ENCODE assay signal across 9 cellular contexts in the genomic region with DNA sequence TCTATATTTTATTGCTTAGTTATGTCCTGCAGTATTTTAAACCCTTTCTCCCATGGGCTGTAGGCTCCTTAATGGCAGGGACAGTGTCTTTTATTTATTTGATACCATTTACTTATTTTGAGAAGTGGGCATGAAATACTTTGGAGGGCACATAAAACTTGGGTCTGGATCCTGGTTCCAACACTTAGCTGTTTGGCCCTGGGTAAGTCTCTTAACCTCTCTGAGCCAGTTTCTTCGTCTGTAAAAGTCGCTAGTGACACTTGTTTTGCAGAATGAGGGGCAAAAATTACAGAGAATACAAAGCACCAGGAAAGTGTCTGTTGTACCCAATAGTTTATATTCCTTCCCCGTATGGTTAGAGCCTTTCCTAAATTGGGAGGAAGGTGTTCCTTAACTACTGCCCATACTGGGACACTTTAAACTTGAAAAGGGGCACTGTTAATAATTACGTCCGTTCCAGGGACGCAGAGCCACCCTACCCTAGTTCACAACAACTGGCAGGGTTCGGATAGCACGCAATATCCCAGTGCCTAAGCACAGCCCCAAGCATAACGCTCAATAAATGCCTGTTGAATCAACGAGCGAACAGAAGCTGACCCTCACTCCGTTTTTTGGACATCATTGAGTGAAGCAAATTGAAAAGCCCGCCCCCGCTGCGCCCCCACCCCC. TPM values are rescaled to one million over a fixed set of nuclear protein-coding genes. Genes with fewer than 3 reads are reported as not detected.
DNase-seq lines count a peak whose midpoint lies in the region; FAIRE-seq and TF ChIP-seq lines count a peak whose summit lies in the region.
"Had no signal": no experiment of that assay in that cellular context is flagged by ENCODE, and none has a peak within 500 bp of the region (broad histone marks: within the 10 kb centered on the region; RNA-seq: fewer than 3 reads in every experiment).

No MANE protein-coding gene starts in this region.

- H3K27ac Mint-ChIP-seq in activated T-helper 1 cell treated with anti-CD3 and anti-CD28 coated beads, Interleukin-12 subunit alpha, Interleukin-12 subunit beta, Interleukin-2, Interleukin-4 antibody, amounts not matched to agents 30 ng/mL and 10 ng/mL and 1 ng/mL, durations not matched to agents 14 hours and 24 hours and 36 hours = no peak overlapping the region

- intact Hi-C loops in activated T-helper 1 cell treated with anti-CD3 and anti-CD28 coated beads, Interleukin-12 subunit alpha, Interleukin-12 subunit beta, Interleukin-2, Interleukin-4 antibody, amounts not matched to agents 30 ng/mL and 10 ng/mL and 1 ng/mL, durations not matched to agents 14 hours and 24 hours and 36 hours (cut with micrococcal nuclease) = loop anchor here (1.0 kb wide), 1 partner anchor 42 kb away; no protein-coding TSS in a partner anchor

- H4K20me1 ChIP-seq in keratinocyte (ENCODE audit: control insufficient read depth, extremely low read depth, insufficient read depth, low read length) = no peaks in the 10 kb centered on the region

- H3K9me1 ChIP-seq in keratinocyte (ENCODE audit: control insufficient read depth, extremely low read depth, insufficient read depth, low read length) = no peaks in the 10 kb centered on the region

- H3K27me3 ChIP-seq in keratinocyte (ENCODE audit: control insufficient read depth, extremely low read depth, insufficient read depth, low read length) = no peaks in the 10 kb centered on the region
- H3K27me3 ChIP-seq in subcutaneous abdominal adipose tissue (ENCODE audit: control insufficient read depth in 5 of 5, insufficient read depth in 4 of 5, low read length in 5 of 5) = no peaks in the 10 kb centered on the region

- no peaks in the 10 kb centered on the region for H3K9me3 Mint-ChIP-seq in activated T-helper 1 cell treated with anti-CD3 and anti-CD28 coated beads, Interleukin-12 subunit alpha, Interleukin-12 subunit beta, Interleukin-2, Interleukin-4 antibody, amounts not matched to agents 30 ng/mL and 10 ng/mL and 1 ng/mL, durations not matched to agents 14 hours and 24 hours and 36 hours

- H3K4me3 ChIP-seq in keratinocyte (ENCODE audit: control insufficient read depth in 2 of 3, extremely low read depth in 1 of 3, insufficient read depth in 2 of 3, low read depth in 1 of 3, low read length in 3 of 3) = no peak overlapping the region
- peak overlapping the region; percentile 37 to 76 (median 59) for H3K4me3 ChIP-seq in subcutaneous abdominal adipose tissue (ENCODE audit: low read depth in 1 of 5, low read length in 5 of 5)

- H3K4me2 ChIP-seq in keratinocyte (ENCODE audit: control insufficient read depth, extremely low read depth, insufficient read depth, low read depth, low read length) = peak overlapping the region; percentile 95

- peak overlapping the region; percentile 90 for H3K9ac ChIP-seq in keratinocyte (ENCODE audit: control insufficient read depth, extremely low read depth, insufficient read depth, low read length)
- peak overlapping the region in 1 of 5 donors; percentile 61 for H3K9ac ChIP-seq in subcutaneous abdominal adipose tissue (ENCODE audit: low read length in 5 of 5)

- H3K79me2 ChIP-seq in keratinocyte (ENCODE audit: control insufficient read depth, insufficient read depth, low read length) = no peaks in the 10 kb centered on the region

- H3K27ac ChIP-seq in keratinocyte (ENCODE audit: control insufficient read depth, insufficient read depth, low read length) (peak overlapping the region; percentile 97), subcutaneous abdominal adipose tissue (ENCODE audit: low read depth, low read length) (no peak overlapping the region)

- H3K27me3 Mint-ChIP-seq in activated T-helper 1 cell treated with anti-CD3 and anti-CD28 coated beads, Interleukin-12 subunit alpha, Interleukin-12 subunit beta, Interleukin-2, Interleukin-4 antibody, amounts not matched to agents 30 ng/mL and 10 ng/mL and 1 ng/mL, durations not matched to agents 14 hours and 24 hours and 36 hours (ENCODE audit: insufficient read depth) = no peaks in the 10 kb centered on the region

- H3K4me3 Mint-ChIP-seq in activated T-helper 1 cell treated with anti-CD3 and anti-CD28 coated beads, Interleukin-12 subunit alpha, Interleukin-12 subunit beta, Interleukin-2, Interleukin-4 antibody, amounts not matched to agents 30 ng/mL and 10 ng/mL and 1 ng/mL, durations not matched to agents 14 hours and 24 hours and 36 hours = peak overlapping the region; percentile 85

- TF ChIP-seq CTCF in keratinocyte (optimal IDR thresholded peaks at IDR 0.05 in 1 of 3, IDR thresholded peaks at IDR 0.05 in 1 of 3, conservative IDR thresholded peaks at IDR 0.05 in 1 of 3; ENCODE audit: extremely low read depth in 1 of 3, insufficient read depth in 2 of 3, low read length in 3 of 3) = no peak

- no peak for FAIRE-seq in keratinocyte (lab: Jason Lieb, UNC)
- FAIRE-seq: colon had no signal

- no peaks in the 10 kb centered on the region for H3K36me3 ChIP-seq in keratinocyte (ENCODE audit: control insufficient read depth in 2 of 2, extremely low read depth in 1 of 2, insufficient read depth in 2 of 2, low read length in 2 of 2)
- no peaks in the 10 kb centered on the region for H3K36me3 ChIP-seq in subcutaneous abdominal adipose tissue (ENCODE audit: control insufficient read depth in 5 of 5, insufficient read depth in 5 of 5, low read length in 5 of 5)

- peak overlapping the region; percentile 64 for H2AFZ ChIP-seq in keratinocyte (ENCODE audit: control insufficient read depth, low read length)

- DNase-seq in NCI-H526 treated with DMSO at 0.1 percent for 48 hours (lab: John Stamatoyannopoulos, UW) (peak; percentile 26), NCI-H526 (lab: John Stamatoyannopoulos, UW) (no peak), keratinocyte (ENCODE audit: low read depth, low spot score) (no peak), GDM1 (lab: John Stamatoyannopoulos, UW) (no peak), NCI-H2196 treated with DMSO at 0.1 percent for 48 hours (lab: John Stamatoyannopoulos, UW; ENCODE audit: unreplicated experiment) (no peak)
- DNase-seq in activated T-helper 1 cell treated with anti-CD3 and anti-CD28 coated beads, Interleukin-12 subunit alpha, Interleukin-12 subunit beta, Interleukin-2, Interleukin-4 antibody, amounts not matched to agents 30 ng/mL and 10 ng/mL and 1 ng/mL, durations not matched to agents 14 hours and 24 hours and 36 hours (ENCODE audit: low spot score) = no peak
- no peak for DNase-seq in activated CD4-positive, alpha-beta T cell treated with anti-CD3 and anti-CD28 coated beads, Interleukin-2, amount 50 U/mL, for 48 hours

- peaks cover 64% of the 10 kb centered on the region for H3K4me1 ChIP-seq in keratinocyte (ENCODE audit: control insufficient read depth, extremely low read depth, insufficient read depth, low read length)
- peaks cover 14 to 72% (median 57%) of the 10 kb centered on the region in 5 donors for H3K4me1 ChIP-seq in subcutaneous abdominal adipose tissue (ENCODE audit: control insufficient read depth in 5 of 5, insufficient read depth in 5 of 5, low read length in 5 of 5)

- H3K36me3 Mint-ChIP-seq in activated T-helper 1 cell treated with anti-CD3 and anti-CD28 coated beads, Interleukin-12 subunit alpha, Interleukin-12 subunit beta, Interleukin-2, Interleukin-4 antibody, amounts not matched to agents 30 ng/mL and 10 ng/mL and 1 ng/mL, durations not matched to agents 14 hours and 24 hours and 36 hours (ENCODE audit: low read depth) = no peaks in the 10 kb centered on the region

- H3K4me1 Mint-ChIP-seq in activated T-helper 1 cell treated with anti-CD3 and anti-CD28 coated beads, Interleukin-12 subunit alpha, Interleukin-12 subunit beta, Interleukin-2, Interleukin-4 antibody, amounts not matched to agents 30 ng/mL and 10 ng/mL and 1 ng/mL, durations not matched to agents 14 hours and 24 hours and 36 hours (ENCODE audit: low read depth) = peaks cover 68% of the 10 kb centered on the region

- no peaks in the 10 kb centered on the region for H3K9me3 ChIP-seq in keratinocyte (ENCODE audit: control insufficient read depth, low read depth, low read length)
- H3K9me3 ChIP-seq in subcutaneous abdominal adipose tissue (ENCODE audit: control insufficient read depth in 5 of 5, low read length in 5 of 5) = no peaks in the 10 kb centered on the region

- dilution Hi-C loops in keratinocyte (cut with MboI; ENCODE audit: extremely low pct_ligation_motif_present, low sequenced_read_pairs) = loop anchor here (25.0 kb wide), 1 partner anchor 169 kb away; no protein-coding TSS in a partner anchor

RNA-seq across cellular contexts. Expression of gene ARMC12, which starts 6.0 kb away (rescaled TPM):
- 0.24 and 0.41 TPM in 2 replicates for total RNA-seq in activated T-helper 1 cell treated with anti-CD3 and anti-CD28 coated beads, Interleukin-12 subunit alpha, Interleukin-12 subunit beta, Interleukin-2, Interleukin-4 antibody, amounts not matched to agents 30 ng/mL and 10 ng/mL and 1 ng/mL, durations not matched to agents 14 hours and 24 hours and 36 hours
- 0.34 to 1.7 TPM (median 0.54 TPM) in 3 replicates for polyA plus RNA-seq in keratinocyte
- polyA plus RNA-seq in keratinocyte (2011; ENCODE audit: low read depth) = not detected
- 0.43 TPM in 2 replicates for polyA plus RNA-seq in keratinocyte (2011; cell fraction: cytosol; rRNA removed)
- polyA plus RNA-seq in keratinocyte (2011; cell fraction: nucleus; rRNA removed) = 5.5 and 6.0 TPM in 2 replicates
- 0.34 and 0.56 TPM in 2 replicates for polyA plus RNA-seq in keratinocyte (2012; ENCODE audit: low replicate concordance)
- 0.49 to 1.3 TPM (median 0.69 TPM) in 3 replicates for polyA minus RNA-seq in keratinocyte
- not detected for polyA minus RNA-seq in keratinocyte (2011; cell fraction: cytosol; rRNA and poly(A)+ RNA removed)
- not detected in 2 replicates for polyA minus RNA-seq in keratinocyte (2011; cell fraction: nucleus; rRNA and poly(A)+ RNA removed)

RNA-seq across cellular contexts. Expression of gene FKBP5, which starts 42.2 kb away (rescaled TPM):
- 60.9 and 62.4 TPM in 2 replicates for total RNA-seq in activated T-helper 1 cell treated with anti-CD3 and anti-CD28 coated beads, Interleukin-12 subunit alpha, Interleukin-12 subunit beta, Interleukin-2, Interleukin-4 antibody, amounts not matched to agents 30 ng/mL and 10 ng/mL and 1 ng/mL, durations not matched to agents 14 hours and 24 hours and 36 hours
- polyA plus RNA-seq in keratinocyte = 48.0 to 88.3 TPM (median 59.0 TPM) in 3 replicates
- 29.3 TPM for polyA plus RNA-seq in keratinocyte (2011; ENCODE audit: low read depth)
- polyA plus RNA-seq in keratinocyte (2011; cell fraction: cytosol; rRNA removed) = 53.4 and 63.7 TPM in 2 replicates
- 52.6 and 53.1 TPM in 2 replicates for polyA plus RNA-seq in keratinocyte (2011; cell fraction: nucleus; rRNA removed)
- polyA plus RNA-seq in keratinocyte (2012; ENCODE audit: low replicate concordance) = 52.0 and 70.9 TPM in 2 replicates
- 15.1 to 56.8 TPM (median 27.8 TPM) in 3 replicates for polyA minus RNA-seq in keratinocyte
- 22.8 TPM for polyA minus RNA-seq in keratinocyte (2011; cell fraction: cytosol; rRNA and poly(A)+ RNA removed)
- polyA minus RNA-seq in keratinocyte (2011; cell fraction: nucleus; rRNA and poly(A)+ RNA removed) = 15.8 and 39.4 TPM in 2 replicates

RNA-seq across cellular contexts. Expression of gene CLPSL2, which starts 45.5 kb away (rescaled TPM):
- not detected in 2 replicates for total RNA-seq in activated T-helper 1 cell treated with anti-CD3 and anti-CD28 coated beads, Interleukin-12 subunit alpha, Interleukin-12 subunit beta, Interleukin-2, Interleukin-4 antibody, amounts not matched to agents 30 ng/mL and 10 ng/mL and 1 ng/mL, durations not matched to agents 14 hours and 24 hours and 36 hours
- polyA plus RNA-seq in keratinocyte = not detected in 3 replicates
- not detected for polyA plus RNA-seq in keratinocyte (2011; ENCODE audit: low read depth)
- not detected in 2 replicates for polyA plus RNA-seq in keratinocyte (2011; cell fraction: cytosol; rRNA removed)
- not detected in 2 replicates for polyA plus RNA-seq in keratinocyte (2011; cell fraction: nucleus; rRNA removed)
- not detected in 2 replicates for polyA plus RNA-seq in keratinocyte (2012; ENCODE audit: low replicate concordance)
- polyA minus RNA-seq in keratinocyte = not detected in 3 replicates
- not detected for polyA minus RNA-seq in keratinocyte (2011; cell fraction: cytosol; rRNA and poly(A)+ RNA removed)
- polyA minus RNA-seq in keratinocyte (2011; cell fraction: nucleus; rRNA and poly(A)+ RNA removed) = not detected in 2 replicates

RNA-seq across cellular contexts. Expression of gene CLPSL1, which starts 49.9 kb away (rescaled TPM):
- total RNA-seq in activated T-helper 1 cell treated with anti-CD3 and anti-CD28 coated beads, Interleukin-12 subunit alpha, Interleukin-12 subunit beta, Interleukin-2, Interleukin-4 antibody, amounts not matched to agents 30 ng/mL and 10 ng/mL and 1 ng/mL, durations not matched to agents 14 hours and 24 hours and 36 hours = not detected in 2 replicates
- polyA plus RNA-seq in keratinocyte = not detected in 3 replicates
- not detected for polyA plus RNA-seq in keratinocyte (2011; ENCODE audit: low read depth)
- polyA plus RNA-seq in keratinocyte (2011; cell fraction: cytosol; rRNA removed) = not detected in 2 replicates
- polyA plus RNA-seq in keratinocyte (2011; cell fraction: nucleus; rRNA removed) = not detected in 2 replicates
- not detected in 2 replicates for polyA plus RNA-seq in keratinocyte (2012; ENCODE audit: low replicate concordance)
- polyA minus RNA-seq in keratinocyte = not detected in 3 replicates
- polyA minus RNA-seq in keratinocyte (2011; cell fraction: cytosol; rRNA and poly(A)+ RNA removed) = not detected
- not detected in 2 replicates for polyA minus RNA-seq in keratinocyte (2011; cell fraction: nucleus; rRNA and poly(A)+ RNA removed)

Comparison
In these comparisons a context has a peak if more than half of its experiments do, and no peak if none do; other contexts are left out.
1. H3K4me3 ChIP-seq: peak in subcutaneous abdominal adipose tissue (5 of 5); none in keratinocyte (0 of 3).